9 cellular contexts compared by ENCODE assay signal in the genomic region with DNA sequence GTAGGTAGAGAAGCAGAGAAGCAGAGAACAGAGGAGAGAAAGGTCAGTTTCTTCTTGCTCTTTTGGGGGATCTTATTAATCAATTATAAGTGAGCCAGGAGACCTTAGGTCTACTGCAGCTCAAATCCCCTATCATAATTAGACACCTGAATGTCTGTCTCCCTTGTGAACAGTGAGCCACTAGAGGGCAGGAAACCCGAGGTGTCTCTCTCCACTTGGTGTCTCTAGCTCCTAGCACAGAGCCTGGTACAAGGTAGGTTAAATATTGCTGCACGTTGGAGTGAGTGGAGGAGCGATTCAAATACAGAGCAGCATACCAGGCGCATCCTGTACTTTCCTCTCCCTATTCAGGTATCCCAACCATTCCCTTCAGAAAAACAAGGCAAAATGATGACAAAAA. TPM values are rescaled to one million over a fixed set of nuclear protein-coding genes. Genes with fewer than 3 reads are reported as not detected.
DNase-seq lines count a peak whose midpoint lies in the region; FAIRE-seq and TF ChIP-seq lines count a peak whose summit lies in the region.
"Had no signal": no experiment of that assay in that cellular context is flagged by ENCODE, and none has a peak within 500 bp of the region (broad histone marks: within the 10 kb centered on the region; RNA-seq: fewer than 3 reads in every experiment).

No MANE protein-coding gene starts in this region.

- peaks cover 91% of the 10 kb centered on the region for H3K27me3 ChIP-seq in smooth muscle cell (ENCODE audit: low read depth)

- H3K27ac ChIP-seq in smooth muscle cell (ENCODE audit: low read depth) (no peak overlapping the region), kidney (ENCODE audit: low read depth in 2 of 2, low read length in 2 of 2) (no peak overlapping the region)

- H3K9me3 ChIP-seq in smooth muscle cell (replicated peaks; ENCODE audit: low read depth) (no peaks in the 10 kb centered on the region), kidney (ENCODE audit: control insufficient read depth in 1 of 2, low read length in 2 of 2) (no peaks in the 10 kb centered on the region)

- TF ChIP-seq CTCF in GM12864 (IDR thresholded peaks at IDR 0.05; ENCODE audit: low read depth, low read length, missing control alignments) (peak; percentile 49), endothelial cell (IDR thresholded peaks at IDR 0.05; ENCODE audit: unreplicated experiment) (peak; percentile 44), smooth muscle cell (IDR thresholded peaks at IDR 0.05; ENCODE audit: borderline replicate concordance, insufficient read depth, poor library complexity, severe bottlenecking) (peak; percentile 29), kidney (IDR thresholded peaks at IDR 0.05; ENCODE audit: borderline replicate concordance, extremely low read depth, insufficient read depth) (no peak)

- no peaks in the 10 kb centered on the region for H3F3A ChIP-seq in smooth muscle cell (ENCODE audit: low read depth)

- no peak for FAIRE-seq in kidney (lab: Jason Lieb, UNC)

- H3K27me3 Mint-ChIP-seq in endothelial cell (ENCODE audit: unreplicated experiment): peaks cover 18% of the 10 kb centered on the region
- H3K27me3 Mint-ChIP-seq in activated T-helper 2 cell treated with anti-CD3 and anti-CD28 coated beads, Interferon-gamma antibody, Interleukin-2, Interleukin-4, amounts not matched to agents 10 μg/mL and 5 μg/mL and 100 μg/mL, durations not matched to agents 14 hours and 24 hours and 36 hours (ENCODE audit: low read depth): peaks cover 60% of the 10 kb centered on the region

- peak; percentile 45 for DNase-seq in 8988T
- peak; percentile 7 for DNase-seq in GM12864 (ENCODE audit: low read depth)
- DNase-seq in NCI-H1694 treated with DMSO at 0.1 percent for 48 hours (lab: John Stamatoyannopoulos, UW): peak; percentile 50
- peak; percentile 38 for DNase-seq in endothelial cell (ENCODE audit: low spot score)
- DNase-seq in smooth muscle cell (lab: John Stamatoyannopoulos, UW; ENCODE audit: unreplicated experiment): no peak
- DNase-seq in NOMO-1 (lab: John Stamatoyannopoulos, UW; ENCODE audit: unreplicated experiment in 2 of 2): no peak
- DNase-seq in kidney: no peak
- no peak for DNase-seq in activated T-helper 2 cell treated with anti-CD3 and anti-CD28 coated beads, Interferon-gamma antibody, Interleukin-2, Interleukin-4, amounts not matched to agents 10 μg/mL and 5 μg/mL and 100 μg/mL, durations not matched to agents 14 hours and 24 hours and 36 hours (ENCODE audit: low spot score)

- H3K4me1 Mint-ChIP-seq in endothelial cell (ENCODE audit: unreplicated experiment): peaks cover 14% of the 10 kb centered on the region
- peaks cover 3% of the 10 kb centered on the region for H3K4me1 Mint-ChIP-seq in activated T-helper 2 cell treated with anti-CD3 and anti-CD28 coated beads, Interferon-gamma antibody, Interleukin-2, Interleukin-4, amounts not matched to agents 10 μg/mL and 5 μg/mL and 100 μg/mL, durations not matched to agents 14 hours and 24 hours and 36 hours (ENCODE audit: low read depth)

- H3K4me3 ChIP-seq in GM12864 (ENCODE audit: low read depth, low read length) (no peak overlapping the region), smooth muscle cell (no peak overlapping the region), kidney (ENCODE audit: low read length in 2 of 2) (no peak overlapping the region)

- H3K9ac ChIP-seq in smooth muscle cell (ENCODE audit: low read depth) (no peak overlapping the region), kidney (ENCODE audit: low read length in 2 of 2) (no peak overlapping the region)

- no peak overlapping the region for H3K4me3 Mint-ChIP-seq in endothelial cell (ENCODE audit: unreplicated experiment)
- no peak overlapping the region for H3K4me3 Mint-ChIP-seq in activated T-helper 2 cell treated with anti-CD3 and anti-CD28 coated beads, Interferon-gamma antibody, Interleukin-2, Interleukin-4, amounts not matched to agents 10 μg/mL and 5 μg/mL and 100 μg/mL, durations not matched to agents 14 hours and 24 hours and 36 hours (ENCODE audit: low read depth)
- H3K4me3 Mint-ChIP-seq: dendritic cell treated with granulocyte-macrophage colony-stimulating factor and Interleukin-4, amounts not matched to agents 40 ng/mL and 50 ng/mL, for 4 days had no signal

- H3K36me3 Mint-ChIP-seq in endothelial cell (ENCODE audit: low read depth, unreplicated experiment): peaks cover 4% of the 10 kb centered on the region
- no peaks in the 10 kb centered on the region for H3K36me3 Mint-ChIP-seq in activated T-helper 2 cell treated with anti-CD3 and anti-CD28 coated beads, Interferon-gamma antibody, Interleukin-2, Interleukin-4, amounts not matched to agents 10 μg/mL and 5 μg/mL and 100 μg/mL, durations not matched to agents 14 hours and 24 hours and 36 hours (ENCODE audit: low read depth)

- H3K36me3 ChIP-seq in smooth muscle cell (ENCODE audit: low read depth) (no peaks in the 10 kb centered on the region), kidney (ENCODE audit: control insufficient read depth in 1 of 2, insufficient read depth in 2 of 2, low read length in 2 of 2) (no peaks in the 10 kb centered on the region)

- no peak overlapping the region for H3K27ac Mint-ChIP-seq in endothelial cell (ENCODE audit: unreplicated experiment)
- H3K27ac Mint-ChIP-seq in activated T-helper 2 cell treated with anti-CD3 and anti-CD28 coated beads, Interferon-gamma antibody, Interleukin-2, Interleukin-4, amounts not matched to agents 10 μg/mL and 5 μg/mL and 100 μg/mL, durations not matched to agents 14 hours and 24 hours and 36 hours: no peak overlapping the region
- H3K27ac Mint-ChIP-seq: dendritic cell treated with granulocyte-macrophage colony-stimulating factor and Interleukin-4, amounts not matched to agents 40 ng/mL and 50 ng/mL, for 4 days had no signal

- H3K4me2 ChIP-seq in smooth muscle cell: no peak overlapping the region

- 28% methylated on average over 4 of the region's 4 CpGs for WGBS in smooth muscle cell (ENCODE audit: low lambda C conversion rate)

- no peaks in the 10 kb centered on the region for H3K9me3 Mint-ChIP-seq in endothelial cell (ENCODE audit: unreplicated experiment)
- no peaks in the 10 kb centered on the region for H3K9me3 Mint-ChIP-seq in activated T-helper 2 cell treated with anti-CD3 and anti-CD28 coated beads, Interferon-gamma antibody, Interleukin-2, Interleukin-4, amounts not matched to agents 10 μg/mL and 5 μg/mL and 100 μg/mL, durations not matched to agents 14 hours and 24 hours and 36 hours
- H3K9me3 Mint-ChIP-seq: dendritic cell treated with granulocyte-macrophage colony-stimulating factor and Interleukin-4, amounts not matched to agents 40 ng/mL and 50 ng/mL, for 4 days had no signal

- peaks cover 12% of the 10 kb centered on the region for H3K4me1 ChIP-seq in smooth muscle cell (ENCODE audit: low read depth)
- H3K4me1 ChIP-seq in kidney (ENCODE audit: control insufficient read depth in 1 of 2, insufficient read depth in 1 of 2, low read depth in 1 of 2, low read length in 2 of 2): no peaks in the 10 kb centered on the region

- H4K20me1 ChIP-seq in smooth muscle cell (ENCODE audit: low read depth): no peaks in the 10 kb centered on the region

- intact Hi-C loops in kidney (cut with DNase I): no loop called here
- intact Hi-C loops in activated T-helper 2 cell treated with anti-CD3 and anti-CD28 coated beads, Interferon-gamma antibody, Interleukin-2, Interleukin-4, amounts not matched to agents 10 μg/mL and 5 μg/mL and 100 μg/mL, durations not matched to agents 14 hours and 24 hours and 36 hours (cut with micrococcal nuclease): no loop called here

- no peaks in the 10 kb centered on the region for H3K79me2 ChIP-seq in smooth muscle cell (ENCODE audit: low read depth)

- no peak overlapping the region for H2AFZ ChIP-seq in smooth muscle cell (ENCODE audit: low read depth)

RNA-seq across cellular contexts. Expression of a gene that starts 2.0 kb away (rescaled TPM):
- total RNA-seq in endothelial cell (ENCODE audit: unreplicated experiment): 4.1 TPM
- total RNA-seq in smooth muscle cell: 2.2 and 4.8 TPM in 2 replicates
- 1.6 and 2.7 TPM in 2 replicates for polyA plus RNA-seq in smooth muscle cell
- 0.38 TPM for total RNA-seq in kidney
- not detected for polyA plus RNA-seq in kidney (ENCODE audit: insufficient read depth, low read depth, low replicate concordance)
- not detected in 2 replicates for total RNA-seq in activated T-helper 2 cell treated with anti-CD3 and anti-CD28 coated beads, Interferon-gamma antibody, Interleukin-2, Interleukin-4, amounts not matched to agents 10 μg/mL and 5 μg/mL and 100 μg/mL, durations not matched to agents 14 hours and 24 hours and 36 hours

Comparison
In these comparisons a context has a peak if more than half of its experiments do, and no peak if none do; other contexts are left out.
1. DNase-seq: peak in 8988T (single experiment), GM12864 (single experiment), NCI-H1694 treated with DMSO at 0.1 percent for 48 hours (single experiment) and endothelial cell (single experiment); none in smooth muscle cell (single experiment), NOMO-1 (0 of 2), kidney (single experiment) and activated T-helper 2 cell treated with anti-CD3 and anti-CD28 coated beads, Interferon-gamma antibody, Interleukin-2, Interleukin-4, amounts not matched to agents 10 μg/mL and 5 μg/mL and 100 μg/mL, durations not matched to agents 14 hours and 24 hours and 36 hours (single experiment).